10 cellular contexts compared by ENCODE assay signal in the genomic region with DNA sequence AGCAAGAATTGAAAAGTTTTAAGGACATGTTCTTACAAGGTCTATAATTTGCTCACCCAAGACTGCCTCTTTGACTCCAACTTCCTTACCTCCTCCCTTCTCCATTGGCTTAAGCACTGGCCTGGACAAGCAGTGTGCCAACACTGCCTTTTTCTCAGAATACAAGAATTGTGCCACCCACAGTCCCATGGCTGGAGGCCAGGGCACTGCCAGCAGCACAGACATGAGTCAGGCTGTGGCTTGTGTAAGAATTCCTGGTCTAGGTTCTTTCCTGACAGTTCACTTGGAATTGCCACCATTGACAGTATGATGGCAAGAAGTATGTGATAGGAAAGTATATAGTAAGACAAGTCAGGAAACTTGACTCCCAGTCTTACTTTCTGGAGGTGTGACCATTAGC.
DNase-seq lines count a peak whose midpoint lies in the region; ATAC-seq and TF ChIP-seq lines count a peak whose summit lies in the region.
"Had no signal": no experiment of that assay in that cellular context is flagged by ENCODE, and none has a peak within 500 bp of the region (broad histone marks: within the 10 kb centered on the region; RNA-seq: fewer than 3 reads in every experiment).

No MANE protein-coding gene starts in this region.

- TF ChIP-seq CTCF in brain microvascular endothelial cell (IDR thresholded peaks at IDR 0.05; ENCODE audit: low read depth, low read length, missing control alignments) (no peak), stomach (IDR thresholded peaks at IDR 0.05) (no peak)

- peaks cover 7 to 36% (median 13%) of the 10 kb centered on the region in 4 donors for H3K4me1 ChIP-seq in stomach

- H3K27ac ChIP-seq in brain microvascular endothelial cell = no peak overlapping the region
- peak overlapping the region in 4 of 5 donors; percentile 28 to 57 (median 44) for H3K27ac ChIP-seq in stomach

- no peak for TF ChIP-seq EP300 in stomach (IDR thresholded peaks at IDR 0.05)

- no peaks in the 10 kb centered on the region for H3K9me3 ChIP-seq in stomach

- H3K36me3 ChIP-seq in brain microvascular endothelial cell (replicated peaks) (no peaks in the 10 kb centered on the region), stomach (no peaks in the 10 kb centered on the region)

- DNase-seq in HK-2 (ENCODE audit: unreplicated experiment) (peak; percentile 73), brain microvascular endothelial cell (peak; percentile 52), iPS-NIHi11 (ENCODE audit: low spot score) (peak; percentile 36), stomach (peak; percentile 84), NCI-H128 (lab: John Stamatoyannopoulos, UW; ENCODE audit: unreplicated experiment) (no peak)
- DNase-seq in stimulated activated CD8-positive, alpha-beta memory T cell treated with anti-CD3 and anti-CD28 coated beads, Interleukin-4, amount 100 ng/mL, for 48 hours = no peak
- DNase-seq: SHP77 treated with DMSO at 0.1 percent for 48 hours had no signal

- intact Hi-C loops in stomach (cut with DNase I; ENCODE audit: low total_unique reads) = no loop called here

- H3K27me3 ChIP-seq in brain microvascular endothelial cell (replicated peaks) = no peaks in the 10 kb centered on the region
- no peaks in the 10 kb centered on the region for H3K27me3 ChIP-seq in stomach

- in situ Hi-C loops in brain microvascular endothelial cell (cut with HindIII; ENCODE audit: low pct_ligation_motif_present, low sequenced_read_pairs) = no loop called here

- H3K4me3 ChIP-seq in brain microvascular endothelial cell (ENCODE audit: low read depth, low read length) = no peak overlapping the region
- no peak overlapping the region for H3K4me3 ChIP-seq in stomach

- ATAC-seq in HG02798 (IDR thresholded peaks at IDR 0.05; ENCODE audit: poor library complexity, unreplicated experiment) = no peak
- ATAC-seq in GM21737 (IDR thresholded peaks at IDR 0.05; ENCODE audit: unreplicated experiment) = no peak
- ATAC-seq: activated naive CD4-positive, alpha-beta T cell treated with anti-CD3 and anti-CD28 coated beads, Interleukin-2, amount 50 U/mL, for 72 hours had no signal

- no peak for TF ChIP-seq POLR2A in stomach (IDR thresholded peaks at IDR 0.05)

Comparison
In these comparisons a context has a peak if more than half of its experiments do, and no peak if none do; other contexts are left out.
1. DNase-seq: peak in HK-2 (single experiment), brain microvascular endothelial cell (single experiment), iPS-NIHi11 (single experiment) and stomach (single experiment); none in NCI-H128 (single experiment) and stimulated activated CD8-positive, alpha-beta memory T cell treated with anti-CD3 and anti-CD28 coated beads, Interleukin-4, amount 100 ng/mL, for 48 hours (single experiment).